ENCODE assay signal across 1 cellular context in genomic region chr15:37041042-37041441, GRCh38.
TF ChIP-seq lines count a peak whose summit lies in the region.

No MANE protein-coding gene starts in this region.

TF ChIP-seq in HepG2, 621 proteins besides CTCF, POLR2A, EP300 and RAD21 (continued from another document):
- TF ChIP-seq TEAD2 (CRISPR knock-in tag; IDR thresholded peaks at IDR 0.05) (no peak), KAT2B (IDR thresholded peaks at IDR 0.05; ENCODE audit: borderline replicate concordance, low read depth, low read length) (no peak), TAF15 (IDR thresholded peaks at IDR 0.05; ENCODE audit: low read depth, low read length, poor library complexity, severe bottlenecking) (no peak), PRDM10 (CRISPR knock-in tag; IDR thresholded peaks at IDR 0.05; ENCODE audit: low read depth) (no peak), CHD2 (IDR thresholded peaks at IDR 0.05; ENCODE audit: low read depth, low read length) (no peak), ZNF670 (CRISPR knock-in tag; IDR thresholded peaks at IDR 0.05; ENCODE audit: borderline replicate concordance) (no peak), ATF3 (CRISPR knock-in tag; IDR thresholded peaks at IDR 0.05) (no peak), JDP2 (CRISPR knock-in tag; IDR thresholded peaks at IDR 0.05; ENCODE audit: borderline replicate concordance) (no peak), ZNF138 (CRISPR knock-in tag; IDR thresholded peaks at IDR 0.05; ENCODE audit: low read depth) (no peak), ZHX1 (CRISPR knock-in tag; IDR thresholded peaks at IDR 0.05; ENCODE audit: low read depth) (no peak)
